ENCODE assay signal across 1 cellular context in the genomic region with DNA sequence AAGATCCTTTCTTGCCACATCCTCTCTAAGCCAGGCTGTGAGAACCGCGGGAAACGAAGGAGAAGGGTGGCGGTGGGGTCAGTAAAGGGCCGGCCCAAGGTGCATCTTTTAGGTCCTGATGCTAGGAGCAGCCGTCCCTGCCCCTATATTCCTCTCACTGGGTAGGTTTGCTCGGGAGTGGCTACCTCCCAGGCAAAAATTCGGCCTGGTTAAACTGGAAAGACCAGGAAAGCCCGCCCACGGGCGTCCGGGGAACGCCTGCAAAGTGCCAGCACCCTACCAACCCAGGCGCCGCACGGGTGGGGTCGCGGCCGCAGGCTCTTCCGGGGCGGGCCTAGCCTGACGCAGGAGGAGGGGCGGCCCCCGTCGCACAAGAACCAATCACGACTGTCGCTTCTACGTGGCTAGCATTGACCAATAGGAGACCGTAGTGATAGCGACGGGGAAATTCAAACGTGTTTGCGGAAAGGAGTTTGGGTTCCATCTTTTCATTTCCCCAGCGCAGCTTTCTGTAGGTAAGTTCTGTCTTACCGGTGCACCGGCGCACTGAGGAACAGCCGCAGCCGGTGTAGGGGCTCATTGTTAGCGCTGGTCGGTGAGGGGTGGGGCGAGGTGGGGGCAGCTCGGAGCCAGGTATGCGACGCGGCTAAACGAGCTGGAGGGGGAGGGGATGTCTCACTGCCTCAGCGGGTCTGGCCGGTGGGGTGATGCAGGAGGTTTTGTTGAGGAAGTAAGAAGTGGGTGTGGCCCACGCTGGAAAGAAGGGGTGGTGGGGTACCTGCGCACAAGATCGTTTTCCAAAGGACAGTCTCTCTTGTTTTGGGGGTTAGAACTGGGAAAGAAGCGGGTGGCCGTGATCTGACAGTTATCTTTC.
TF ChIP-seq lines count a peak whose summit lies in the region.

A gene (plus strand): TSS at position 451 of the 874 bp plus-strand sequence. CDS start 1,195 bp downstream, outside the sequence.

TF ChIP-seq in HepG2, 621 proteins besides CTCF, POLR2A, EP300 and RAD21 (continued from another document):
- TF ChIP-seq, protein P1, sequence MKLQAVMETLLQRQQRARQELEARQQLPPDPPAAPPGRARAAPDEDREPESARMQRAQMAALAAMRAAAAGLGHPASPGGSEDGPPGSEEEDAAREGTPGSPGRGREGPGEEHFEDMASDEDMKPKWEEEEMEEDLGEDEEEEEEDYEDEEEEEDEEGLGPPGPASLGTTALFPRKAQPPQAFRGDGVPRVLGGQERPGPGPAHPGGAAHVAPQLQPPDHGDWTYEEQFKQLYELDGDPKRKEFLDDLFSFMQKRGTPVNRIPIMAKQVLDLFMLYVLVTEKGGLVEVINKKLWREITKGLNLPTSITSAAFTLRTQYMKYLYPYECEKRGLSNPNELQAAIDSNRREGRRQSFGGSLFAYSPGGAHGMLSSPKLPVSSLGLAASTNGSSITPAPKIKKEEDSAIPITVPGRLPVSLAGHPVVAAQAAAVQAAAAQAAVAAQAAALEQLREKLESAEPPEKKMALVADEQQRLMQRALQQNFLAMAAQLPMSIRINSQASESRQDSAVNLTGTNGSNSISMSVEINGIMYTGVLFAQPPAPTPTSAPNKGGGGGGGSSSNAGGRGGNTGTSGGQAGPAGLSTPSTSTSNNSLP (IDR thresholded peaks at IDR 0.05; ENCODE audit: low read depth, low read length): no peak
- no peak for TF ChIP-seq MLLT10 (CRISPR knock-in tag; IDR thresholded peaks at IDR 0.05)
- TF ChIP-seq MIER3 (CRISPR knock-in tag; IDR thresholded peaks at IDR 0.05; ENCODE audit: borderline replicate concordance): no peak
- TF ChIP-seq, protein P2, sequence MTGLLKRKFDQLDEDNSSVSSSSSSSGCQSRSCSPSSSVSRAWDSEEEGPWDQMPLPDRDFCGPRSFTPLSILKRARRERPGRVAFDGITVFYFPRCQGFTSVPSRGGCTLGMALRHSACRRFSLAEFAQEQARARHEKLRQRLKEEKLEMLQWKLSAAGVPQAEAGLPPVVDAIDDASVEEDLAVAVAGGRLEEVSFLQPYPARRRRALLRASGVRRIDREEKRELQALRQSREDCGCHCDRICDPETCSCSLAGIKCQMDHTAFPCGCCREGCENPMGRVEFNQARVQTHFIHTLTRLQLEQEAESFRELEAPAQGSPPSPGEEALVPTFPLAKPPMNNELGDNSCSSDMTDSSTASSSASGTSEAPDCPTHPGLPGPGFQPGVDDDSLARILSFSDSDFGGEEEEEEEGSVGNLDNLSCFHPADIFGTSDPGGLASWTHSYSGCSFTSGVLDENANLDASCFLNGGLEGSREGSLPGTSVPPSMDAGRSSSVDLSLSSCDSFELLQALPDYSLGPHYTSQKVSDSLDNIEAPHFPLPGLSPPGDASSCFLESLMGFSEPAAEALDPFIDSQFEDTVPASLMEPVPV (CRISPR knock-in tag; IDR thresholded peaks at IDR 0.05): peak; percentile 77; the same call in 1 of the 2 replicates
- TF ChIP-seq, protein P3, sequence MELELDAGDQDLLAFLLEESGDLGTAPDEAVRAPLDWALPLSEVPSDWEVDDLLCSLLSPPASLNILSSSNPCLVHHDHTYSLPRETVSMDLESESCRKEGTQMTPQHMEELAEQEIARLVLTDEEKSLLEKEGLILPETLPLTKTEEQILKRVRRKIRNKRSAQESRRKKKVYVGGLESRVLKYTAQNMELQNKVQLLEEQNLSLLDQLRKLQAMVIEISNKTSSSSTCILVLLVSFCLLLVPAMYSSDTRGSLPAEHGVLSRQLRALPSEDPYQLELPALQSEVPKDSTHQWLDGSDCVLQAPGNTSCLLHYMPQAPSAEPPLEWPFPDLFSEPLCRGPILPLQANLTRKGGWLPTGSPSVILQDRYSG (CRISPR knock-in tag; IDR thresholded peaks at IDR 0.05): no peak
- TF ChIP-seq ZNF709 (CRISPR knock-in tag; IDR thresholded peaks at IDR 0.05): no peak
- TF ChIP-seq ZNF44 (CRISPR knock-in tag; IDR thresholded peaks at IDR 0.05): no peak
- TF ChIP-seq, protein P4, sequence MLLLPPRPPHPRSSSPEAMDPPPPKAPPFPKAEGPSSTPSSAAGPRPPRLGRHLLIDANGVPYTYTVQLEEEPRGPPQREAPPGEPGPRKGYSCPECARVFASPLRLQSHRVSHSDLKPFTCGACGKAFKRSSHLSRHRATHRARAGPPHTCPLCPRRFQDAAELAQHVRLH (CRISPR knock-in tag; IDR thresholded peaks at IDR 0.05; ENCODE audit: borderline replicate concordance, low read depth): no peak
- TF ChIP-seq CREM (IDR thresholded peaks at IDR 0.05): peak; percentile 78
- TF ChIP-seq CREM (CRISPR knock-in tag; IDR thresholded peaks at IDR 0.05): no peak
- no peak for TF ChIP-seq ZNF451 (CRISPR knock-in tag; IDR thresholded peaks at IDR 0.05)
- TF ChIP-seq, protein P5, sequence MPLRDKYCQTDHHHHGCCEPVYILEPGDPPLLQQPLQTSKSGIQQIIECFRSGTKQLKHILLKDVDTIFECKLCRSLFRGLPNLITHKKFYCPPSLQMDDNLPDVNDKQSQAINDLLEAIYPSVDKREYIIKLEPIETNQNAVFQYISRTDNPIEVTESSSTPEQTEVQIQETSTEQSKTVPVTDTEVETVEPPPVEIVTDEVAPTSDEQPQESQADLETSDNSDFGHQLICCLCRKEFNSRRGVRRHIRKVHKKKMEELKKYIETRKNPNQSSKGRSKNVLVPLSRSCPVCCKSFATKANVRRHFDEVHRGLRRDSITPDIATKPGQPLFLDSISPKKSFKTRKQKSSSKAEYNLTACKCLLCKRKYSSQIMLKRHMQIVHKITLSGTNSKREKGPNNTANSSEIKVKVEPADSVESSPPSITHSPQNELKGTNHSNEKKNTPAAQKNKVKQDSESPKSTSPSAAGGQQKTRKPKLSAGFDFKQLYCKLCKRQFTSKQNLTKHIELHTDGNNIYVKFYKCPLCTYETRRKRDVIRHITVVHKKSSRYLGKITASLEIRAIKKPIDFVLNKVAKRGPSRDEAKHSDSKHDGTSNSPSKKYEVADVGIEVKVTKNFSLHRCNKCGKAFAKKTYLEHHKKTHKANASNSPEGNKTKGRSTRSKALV (CRISPR knock-in tag; IDR thresholded peaks at IDR 0.05): 0 out of 2 replicates have a peak, but pooled peaks have one; percentile 26
- no peak for TF ChIP-seq ZNF510 (CRISPR knock-in tag; IDR thresholded peaks at IDR 0.05; ENCODE audit: low read depth)
- no peak for TF ChIP-seq NBN (conservative IDR thresholded peaks at IDR 0.05)
- TF ChIP-seq, protein P6, sequence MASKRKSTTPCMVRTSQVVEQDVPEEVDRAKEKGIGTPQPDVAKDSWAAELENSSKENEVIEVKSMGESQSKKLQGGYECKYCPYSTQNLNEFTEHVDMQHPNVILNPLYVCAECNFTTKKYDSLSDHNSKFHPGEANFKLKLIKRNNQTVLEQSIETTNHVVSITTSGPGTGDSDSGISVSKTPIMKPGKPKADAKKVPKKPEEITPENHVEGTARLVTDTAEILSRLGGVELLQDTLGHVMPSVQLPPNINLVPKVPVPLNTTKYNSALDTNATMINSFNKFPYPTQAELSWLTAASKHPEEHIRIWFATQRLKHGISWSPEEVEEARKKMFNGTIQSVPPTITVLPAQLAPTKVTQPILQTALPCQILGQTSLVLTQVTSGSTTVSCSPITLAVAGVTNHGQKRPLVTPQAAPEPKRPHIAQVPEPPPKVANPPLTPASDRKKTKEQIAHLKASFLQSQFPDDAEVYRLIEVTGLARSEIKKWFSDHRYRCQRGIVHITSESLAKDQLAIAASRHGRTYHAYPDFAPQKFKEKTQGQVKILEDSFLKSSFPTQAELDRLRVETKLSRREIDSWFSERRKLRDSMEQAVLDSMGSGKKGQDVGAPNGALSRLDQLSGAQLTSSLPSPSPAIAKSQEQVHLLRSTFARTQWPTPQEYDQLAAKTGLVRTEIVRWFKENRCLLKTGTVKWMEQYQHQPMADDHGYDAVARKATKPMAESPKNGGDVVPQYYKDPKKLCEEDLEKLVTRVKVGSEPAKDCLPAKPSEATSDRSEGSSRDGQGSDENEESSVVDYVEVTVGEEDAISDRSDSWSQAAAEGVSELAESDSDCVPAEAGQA (IDR thresholded peaks at IDR 0.05; ENCODE audit: low read depth): no peak
- TF ChIP-seq, protein P6 (CRISPR knock-in tag; IDR thresholded peaks at IDR 0.05; ENCODE audit: borderline replicate concordance): no peak; the same call in 1 of the 2 replicates
- 0 out of 2 replicates have a peak, but pooled peaks have one; percentile 55 for TF ChIP-seq ZNF607 (CRISPR knock-in tag; IDR thresholded peaks at IDR 0.05; ENCODE audit: borderline replicate concordance)
- TF ChIP-seq, protein P7, sequence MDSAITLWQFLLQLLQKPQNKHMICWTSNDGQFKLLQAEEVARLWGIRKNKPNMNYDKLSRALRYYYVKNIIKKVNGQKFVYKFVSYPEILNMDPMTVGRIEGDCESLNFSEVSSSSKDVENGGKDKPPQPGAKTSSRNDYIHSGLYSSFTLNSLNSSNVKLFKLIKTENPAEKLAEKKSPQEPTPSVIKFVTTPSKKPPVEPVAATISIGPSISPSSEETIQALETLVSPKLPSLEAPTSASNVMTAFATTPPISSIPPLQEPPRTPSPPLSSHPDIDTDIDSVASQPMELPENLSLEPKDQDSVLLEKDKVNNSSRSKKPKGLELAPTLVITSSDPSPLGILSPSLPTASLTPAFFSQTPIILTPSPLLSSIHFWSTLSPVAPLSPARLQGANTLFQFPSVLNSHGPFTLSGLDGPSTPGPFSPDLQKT (CRISPR knock-in tag; IDR thresholded peaks at IDR 0.05; ENCODE audit: borderline replicate concordance): no peak
- TF ChIP-seq, protein P8, sequence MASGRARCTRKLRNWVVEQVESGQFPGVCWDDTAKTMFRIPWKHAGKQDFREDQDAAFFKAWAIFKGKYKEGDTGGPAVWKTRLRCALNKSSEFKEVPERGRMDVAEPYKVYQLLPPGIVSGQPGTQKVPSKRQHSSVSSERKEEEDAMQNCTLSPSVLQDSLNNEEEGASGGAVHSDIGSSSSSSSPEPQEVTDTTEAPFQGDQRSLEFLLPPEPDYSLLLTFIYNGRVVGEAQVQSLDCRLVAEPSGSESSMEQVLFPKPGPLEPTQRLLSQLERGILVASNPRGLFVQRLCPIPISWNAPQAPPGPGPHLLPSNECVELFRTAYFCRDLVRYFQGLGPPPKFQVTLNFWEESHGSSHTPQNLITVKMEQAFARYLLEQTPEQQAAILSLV (CRISPR knock-in tag; IDR thresholded peaks at IDR 0.05; ENCODE audit: borderline replicate concordance): no peak
- TF ChIP-seq, protein P9, sequence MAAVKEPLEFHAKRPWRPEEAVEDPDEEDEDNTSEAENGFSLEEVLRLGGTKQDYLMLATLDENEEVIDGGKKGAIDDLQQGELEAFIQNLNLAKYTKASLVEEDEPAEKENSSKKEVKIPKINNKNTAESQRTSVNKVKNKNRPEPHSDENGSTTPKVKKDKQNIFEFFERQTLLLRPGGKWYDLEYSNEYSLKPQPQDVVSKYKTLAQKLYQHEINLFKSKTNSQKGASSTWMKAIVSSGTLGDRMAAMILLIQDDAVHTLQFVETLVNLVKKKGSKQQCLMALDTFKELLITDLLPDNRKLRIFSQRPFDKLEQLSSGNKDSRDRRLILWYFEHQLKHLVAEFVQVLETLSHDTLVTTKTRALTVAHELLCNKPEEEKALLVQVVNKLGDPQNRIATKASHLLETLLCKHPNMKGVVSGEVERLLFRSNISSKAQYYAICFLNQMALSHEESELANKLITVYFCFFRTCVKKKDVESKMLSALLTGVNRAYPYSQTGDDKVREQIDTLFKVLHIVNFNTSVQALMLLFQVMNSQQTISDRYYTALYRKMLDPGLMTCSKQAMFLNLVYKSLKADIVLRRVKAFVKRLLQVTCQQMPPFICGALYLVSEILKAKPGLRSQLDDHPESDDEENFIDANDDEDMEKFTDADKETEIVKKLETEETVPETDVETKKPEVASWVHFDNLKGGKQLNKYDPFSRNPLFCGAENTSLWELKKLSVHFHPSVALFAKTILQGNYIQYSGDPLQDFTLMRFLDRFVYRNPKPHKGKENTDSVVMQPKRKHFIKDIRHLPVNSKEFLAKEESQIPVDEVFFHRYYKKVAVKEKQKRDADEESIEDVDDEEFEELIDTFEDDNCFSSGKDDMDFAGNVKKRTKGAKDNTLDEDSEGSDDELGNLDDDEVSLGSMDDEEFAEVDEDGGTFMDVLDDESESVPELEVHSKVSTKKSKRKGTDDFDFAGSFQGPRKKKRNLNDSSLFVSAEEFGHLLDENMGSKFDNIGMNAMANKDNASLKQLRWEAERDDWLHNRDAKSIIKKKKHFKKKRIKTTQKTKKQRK (IDR thresholded peaks at IDR 0.05; ENCODE audit: low read length): no peak
- TF ChIP-seq ZFP90 (CRISPR knock-in tag; IDR thresholded peaks at IDR 0.05; ENCODE audit: borderline replicate concordance): no peak; the same call in 1 of the 2 replicates
